8 cellular contexts compared by ENCODE assay signal in the genomic region with DNA sequence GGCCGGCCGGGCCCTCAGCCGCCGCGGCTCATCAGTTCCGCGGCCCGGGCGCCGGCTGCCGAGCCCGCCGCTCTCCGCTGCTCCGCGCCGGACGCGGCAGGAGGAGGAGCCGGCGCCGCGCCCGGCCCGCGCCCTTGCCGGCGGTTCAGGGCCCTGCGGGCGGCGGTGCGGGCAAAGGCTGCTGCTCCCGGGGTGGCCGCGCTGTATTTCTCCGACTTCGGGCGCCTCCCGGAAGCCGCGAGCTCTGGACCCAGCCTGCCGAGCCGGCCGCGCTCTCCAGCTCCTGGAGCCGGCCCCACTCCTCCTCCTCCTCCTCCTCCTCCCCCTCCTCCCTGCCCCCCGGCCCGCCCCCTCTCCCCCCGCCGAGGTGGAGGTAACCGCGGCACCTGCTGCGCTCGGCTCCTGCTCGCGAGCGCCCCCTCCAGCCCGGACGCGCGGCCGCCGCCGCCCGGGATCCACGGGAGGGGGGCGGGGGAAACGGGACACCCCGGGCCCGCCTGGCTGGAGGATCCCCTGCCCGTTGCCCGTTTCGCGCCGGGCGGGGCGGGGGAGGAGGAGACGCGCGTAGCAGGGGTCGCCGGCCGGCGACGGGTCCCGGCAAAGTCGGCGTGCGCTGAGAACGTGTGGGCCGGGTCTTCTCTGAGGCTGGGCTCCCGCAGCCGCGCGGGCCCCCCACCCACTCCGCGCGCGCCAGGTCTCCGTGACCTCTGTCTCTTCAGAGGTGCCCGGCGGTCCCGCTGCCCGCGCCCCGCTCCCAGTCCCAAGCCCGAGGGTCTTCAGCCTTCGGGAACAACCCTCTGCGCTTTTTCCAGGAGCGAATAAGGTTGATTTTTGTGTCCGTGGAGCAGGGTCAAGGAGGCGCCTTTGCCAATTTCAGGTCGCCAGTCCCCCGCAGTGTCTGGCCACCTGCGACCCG. TPM values are rescaled to one million over a fixed set of nuclear protein-coding genes. Genes with fewer than 3 reads are reported as not detected.
DNase-seq lines count a peak whose midpoint lies in the region; ATAC-seq and TF ChIP-seq lines count a peak whose summit lies in the region.

A gene with protein sequence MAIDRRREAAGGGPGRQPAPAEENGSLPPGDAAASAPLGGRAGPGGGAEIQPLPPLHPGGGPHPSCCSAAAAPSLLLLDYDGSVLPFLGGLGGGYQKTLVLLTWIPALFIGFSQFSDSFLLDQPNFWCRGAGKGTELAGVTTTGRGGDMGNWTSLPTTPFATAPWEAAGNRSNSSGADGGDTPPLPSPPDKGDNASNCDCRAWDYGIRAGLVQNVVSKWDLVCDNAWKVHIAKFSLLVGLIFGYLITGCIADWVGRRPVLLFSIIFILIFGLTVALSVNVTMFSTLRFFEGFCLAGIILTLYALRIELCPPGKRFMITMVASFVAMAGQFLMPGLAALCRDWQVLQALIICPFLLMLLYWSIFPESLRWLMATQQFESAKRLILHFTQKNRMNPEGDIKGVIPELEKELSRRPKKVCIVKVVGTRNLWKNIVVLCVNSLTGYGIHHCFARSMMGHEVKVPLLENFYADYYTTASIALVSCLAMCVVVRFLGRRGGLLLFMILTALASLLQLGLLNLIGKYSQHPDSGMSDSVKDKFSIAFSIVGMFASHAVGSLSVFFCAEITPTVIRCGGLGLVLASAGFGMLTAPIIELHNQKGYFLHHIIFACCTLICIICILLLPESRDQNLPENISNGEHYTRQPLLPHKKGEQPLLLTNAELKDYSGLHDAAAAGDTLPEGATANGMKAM (minus strand): TSS at position 257 of the 916 bp plus-strand sequence. CDS start 491 bp downstream, outside the sequence.

- peak; percentile 78 for ATAC-seq in left colon

- no peak for DNase-seq in AG09309 (ENCODE audit: low read depth)
- peak; percentile 64 for DNase-seq in GM19240 (ENCODE audit: insufficient read length, low spot score)
- peak; percentile 90 for DNase-seq in NCI-H146 (lab: John Stamatoyannopoulos, UW)
- peak; percentile 28 for DNase-seq in activated CD4-positive, CD25-positive, alpha-beta regulatory T cell treated with anti-CD3 and anti-CD28 coated beads, Interleukin-2, amount 50 U/mL, for 16 hours (ENCODE audit: low read depth, low spot score)
- DNase-seq in cerebellum (ENCODE audit: low spot score), result peak; percentile 86
- DNase-seq in left colon, result peak; percentile 80
- peak; percentile 62 to 77 for DNase-seq in stimulated activated CD4-positive, alpha-beta T cell treated with anti-CD3 and anti-CD28 coated beads, Interleukin-1b, Interleukin-23, amount 100 ng/mL, for 4 hours (ENCODE audit: low read depth in 2 of 2)
- no peak for DNase-seq in GDM1 (lab: John Stamatoyannopoulos, UW)

- peak within 1 kb of the TSS; percentile 65 for H3K4me3 ChIP-seq in AG09309 (ENCODE audit: control insufficient read depth, low read depth, low read length)

- intact Hi-C loops in left colon (cut with DNase I, micrococcal nuclease), result no loop called here

- TF ChIP-seq CTCF in AG09309 (IDR thresholded peaks at IDR 0.05; ENCODE audit: control insufficient read depth, insufficient read depth, low read depth, low read length, missing control alignments), result peak; percentile 36

RNA-seq across cellular contexts. Expression of the gene that starts here (rescaled TPM):
- total RNA-seq in cerebellum (40.4 TPM), left colon (10 to 100 TPM; 75.2 to 98.6 TPM)

Comparison
In these comparisons a context has a peak if more than half of its experiments do, and no peak if none do; other contexts are left out.
1. DNase-seq: peak in GM19240 (single experiment), NCI-H146 (single experiment), activated CD4-positive, CD25-positive, alpha-beta regulatory T cell treated with anti-CD3 and anti-CD28 coated beads, Interleukin-2, amount 50 U/mL, for 16 hours (single experiment), cerebellum (single experiment), left colon (2 of 2) and stimulated activated CD4-positive, alpha-beta T cell treated with anti-CD3 and anti-CD28 coated beads, Interleukin-1b, Interleukin-23, amount 100 ng/mL, for 4 hours (2 of 2); none in AG09309 (single experiment) and GDM1 (single experiment).